Comparison of ENCODE assay signal across 24 cellular contexts in genomic region chr1:53652441-53653199, GRCh38.
A peak's percentile ranks its signal among the peaks of the same experiment; 100 is the strongest.
DNase-seq lines count a peak whose midpoint lies in the region; ATAC-seq and TF ChIP-seq lines count a peak whose summit lies in the region.
"Had no signal": no experiment of that assay in that cellular context is flagged by ENCODE, and none has a peak within 500 bp of the region (broad histone marks: within the 10 kb centered on the region; RNA-seq: fewer than 3 reads in every experiment).

No MANE protein-coding gene starts in this region.

- H3K4me3 ChIP-seq in upper lobe of right lung, result no peak overlapping the region
- H3K4me3 ChIP-seq: GM12878, K562 had no signal

- H3K9me3 ChIP-seq in upper lobe of right lung, result no peaks in the 10 kb centered on the region
- H3K9me3 ChIP-seq: BE2C had no signal

- no peaks in the 10 kb centered on the region for H3K27me3 ChIP-seq in upper lobe of right lung
- H3K27me3 ChIP-seq: BE2C had no signal

- no peak overlapping the region for H3K4me3 Mint-ChIP-seq in chondrocyte (ENCODE audit: unreplicated experiment)
- H3K4me3 Mint-ChIP-seq: CD14-positive monocyte had no signal

- peaks cover 1% of the 10 kb centered on the region for H3K36me3 Mint-ChIP-seq in chondrocyte (ENCODE audit: low read depth)
- H3K36me3 Mint-ChIP-seq: CD14-positive monocyte had no signal

- no peak for TF ChIP-seq CTCF in chondrocyte (IDR thresholded peaks at IDR 0.05)
- TF ChIP-seq CTCF in upper lobe of right lung (IDR thresholded peaks at IDR 0.05), result no peak

- H3K4me1 Mint-ChIP-seq in chondrocyte (ENCODE audit: low read depth), result peaks cover 54% of the 10 kb centered on the region
- H3K4me1 Mint-ChIP-seq: CD14-positive monocyte had no signal

- DNase-seq in Right ventricle myocardium inferior (ENCODE audit: missing footprints) (peak; percentile 54), left cardiac atrium (no peak), chondrocyte (ENCODE audit: low spot score) (peak; percentile 54), posterior vena cava (ENCODE audit: low spot score) (peak; percentile 50), upper lobe of right lung (peak; percentile 50), inferior parietal cortex (ENCODE audit: extremely low spot score) (no peak)
- no peak for DNase-seq in activated CD4-positive, alpha-beta T cell treated with anti-CD3 and anti-CD28 coated beads for 4 hours
- DNase-seq: BE2C, Calu3, GDM1, Kasumi-1, NCI-H1105 treated with DMSO at 0.1 percent for 48 hours, NCI-H146, NCI-H1930, NCI-H2107, NCI-H524, NCI-H774, SHP77 had no signal

- intact Hi-C loops in Right ventricle myocardium inferior (cut with DNase I) (no loop called here), left cardiac atrium (cut with DNase I) (no loop called here), posterior vena cava (cut with DNase I) (no loop called here), upper lobe of right lung (cut with DNase I) (no loop called here)

- no peak overlapping the region for H3K27ac ChIP-seq in upper lobe of right lung
- H3K27ac ChIP-seq: 22Rv1 had no signal

- no peak overlapping the region for H3K27ac Mint-ChIP-seq in chondrocyte (ENCODE audit: unreplicated experiment)

- no peaks in the 10 kb centered on the region for H3K27me3 Mint-ChIP-seq in chondrocyte (ENCODE audit: low read depth)

- no peaks in the 10 kb centered on the region for H3K36me3 ChIP-seq in upper lobe of right lung
- H3K36me3 ChIP-seq: BE2C had no signal

- no peaks in the 10 kb centered on the region for H3K4me1 ChIP-seq in upper lobe of right lung
- H3K4me1 ChIP-seq: BE2C had no signal

- ATAC-seq in Right ventricle myocardium inferior (no peak), left cardiac atrium (no peak), upper lobe of right lung (no peak), HG03439 (IDR thresholded peaks at IDR 0.05; ENCODE audit: unreplicated experiment) (no peak)
- ATAC-seq: GM12878, HepG2, K562 had no signal

- no peaks in the 10 kb centered on the region for H3K9me3 Mint-ChIP-seq in chondrocyte (ENCODE audit: low read depth)

Comparison
In these comparisons a context has a peak if more than half of its experiments do, and no peak if none do; other contexts are left out.
1. DNase-seq: peak in Right ventricle myocardium inferior (single experiment), chondrocyte (single experiment), posterior vena cava (single experiment) and upper lobe of right lung (single experiment); none in left cardiac atrium (single experiment), activated CD4-positive, alpha-beta T cell treated with anti-CD3 and anti-CD28 coated beads for 4 hours (0 of 2) and inferior parietal cortex (single experiment).